ENCODE assay signal across 1 cellular context in genomic region chr22:25219948-25220442, GRCh38.
TF ChIP-seq lines count a peak whose summit lies in the region.

No MANE protein-coding gene starts in this region.

TF ChIP-seq in SK-N-SH treated with all-trans-retinoic acid at 6 μM for 48 hours, 23 proteins besides CTCF, POLR2A, EP300 and RAD21 (continued from another document):
- TF ChIP-seq BACH2 (CRISPR knock-in tag; IDR thresholded peaks at IDR 0.05; ENCODE audit: borderline replicate concordance) (no peak), ZNF8 (CRISPR knock-in tag; IDR thresholded peaks at IDR 0.05) (no peak), TOX (CRISPR knock-in tag; IDR thresholded peaks at IDR 0.05; ENCODE audit: borderline replicate concordance) (no peak), TSHZ2 (CRISPR knock-in tag; IDR thresholded peaks at IDR 0.05) (no peak), RARB (CRISPR knock-in tag; IDR thresholded peaks at IDR 0.05) (no peak)
TF ChIP-seq in SK-N-SH treated with all-trans-retinoic acid at 6 μM for 48 hours: peak in this region for 0.
